15 cellular contexts compared by ENCODE assay signal in the genomic region with DNA sequence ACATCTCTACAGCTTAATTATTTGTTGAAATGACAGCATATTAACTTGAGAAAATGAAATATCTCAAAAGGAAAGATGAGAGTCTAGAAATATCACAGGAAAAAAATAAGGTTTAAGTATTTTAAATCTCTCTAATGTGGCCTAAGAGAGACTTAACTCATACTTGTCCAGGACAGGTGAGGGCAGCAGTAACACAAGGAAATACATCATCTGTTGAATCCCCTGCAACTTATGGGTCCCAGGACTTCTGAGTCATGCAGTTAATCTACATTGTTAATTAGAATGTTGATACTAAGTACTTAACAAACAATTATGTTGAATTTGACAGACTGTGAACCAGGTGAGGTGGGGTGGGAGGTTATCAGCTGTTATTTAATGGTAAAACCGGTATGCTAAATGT.
DNase-seq lines count a peak whose midpoint lies in the region; ATAC-seq and TF ChIP-seq lines count a peak whose summit lies in the region.
"Had no signal": no experiment of that assay in that cellular context is flagged by ENCODE, and none has a peak within 500 bp of the region (broad histone marks: within the 10 kb centered on the region; RNA-seq: fewer than 3 reads in every experiment).

No MANE protein-coding gene starts in this region.

- no peaks in the 10 kb centered on the region for H3K9me3 ChIP-seq in OCI-LY7 (ENCODE audit: low read length)
- peaks cover 0 to 5% (median 0%) of the 10 kb centered on the region in 11 donors for H3K9me3 ChIP-seq in heart right ventricle
- no peaks in the 10 kb centered on the region for H3K9me3 ChIP-seq in tibial artery
- H3K9me3 ChIP-seq in body of pancreas, result no peaks in the 10 kb centered on the region
- no peaks in the 10 kb centered on the region for H3K9me3 ChIP-seq in esophagus muscularis mucosa
- H3K9me3 ChIP-seq: esophagus squamous epithelium, stomach had no signal

- H3K27me3 Mint-ChIP-seq in GM23338 (ENCODE audit: insufficient read depth, low read depth, poor library complexity), result peaks cover 2% of the 10 kb centered on the region

- H2AFZ ChIP-seq in GM23338 (no peak overlapping the region), OCI-LY7 (ENCODE audit: low read length) (no peak overlapping the region)

- intact Hi-C loops in OCI-LY7 (cut with micrococcal nuclease; ENCODE audit: unreplicated experiment), result no loop called here
- intact Hi-C loops in heart right ventricle (cut with DNase I), result loop anchor here in 2 of 10 donors (5.0 to 10.0 kb wide), 2 partner anchors 112 to 199 kb away; a partner anchor contains a TSS
- intact Hi-C loops in tibial artery (cut with DNase I; ENCODE audit: low total_unique reads), result no loop called here
- intact Hi-C loops in body of pancreas (cut with DNase I), result loop anchor here (10.0 kb wide), 1 partner anchor 192 kb away; no protein-coding TSS in a partner anchor
- intact Hi-C loops in esophagus muscularis mucosa (cut with DNase I), result no loop called here

- TF ChIP-seq EP300 in esophagus muscularis mucosa (IDR thresholded peaks at IDR 0.05), result no peak

- TF ChIP-seq POLR2A in body of pancreas (IDR thresholded peaks at IDR 0.05) (no peak), esophagus muscularis mucosa (IDR thresholded peaks at IDR 0.05; ENCODE audit: low read depth) (no peak)

- H3K4me2 ChIP-seq in GM23338 (no peak overlapping the region), OCI-LY7 (ENCODE audit: low read length) (no peak overlapping the region)

- H3K4me3 Mint-ChIP-seq in GM23338, result no peak overlapping the region
- H3K4me3 Mint-ChIP-seq: CD4-positive, alpha-beta memory T cell; IgD-negative memory B cell; mesothelial cell of epicardium had no signal

- H3K4me1 Mint-ChIP-seq in GM23338, result peaks cover 23% of the 10 kb centered on the region
- H3K4me1 Mint-ChIP-seq: mesothelial cell of epicardium had no signal

- WGBS in heart right ventricle, 2 donors, result 21 to 40% methylated on average over 1 of the region's 1 CpG
- WGBS in body of pancreas, 2 donors, result 7 to 17% methylated on average over 1 of the region's 1 CpG
- WGBS in esophagus muscularis mucosa, result 19% methylated on average over 1 of the region's 1 CpG

- peak; percentile 43 to 61; a peak in 3 of 4 replicates for TF ChIP-seq CTCF in GM23338 (conservative IDR thresholded peaks at IDR 0.05; ENCODE audit: low read depth in 2 of 2)
- peak; percentile 63 for TF ChIP-seq CTCF in OCI-LY7 (conservative IDR thresholded peaks at IDR 0.05; ENCODE audit: low read length)
- no peak for TF ChIP-seq CTCF in fibroblast of mammary gland (conservative IDR thresholded peaks at IDR 0.05; ENCODE audit: control insufficient read depth, insufficient read depth, low read depth, low read length)
- no peak for TF ChIP-seq CTCF in heart right ventricle (IDR thresholded peaks at IDR 0.05)
- TF ChIP-seq CTCF in tibial artery (IDR thresholded peaks at IDR 0.05), result no peak
- TF ChIP-seq CTCF in body of pancreas (IDR thresholded peaks at IDR 0.05), result no peak
- no peak for TF ChIP-seq CTCF in esophagus muscularis mucosa (IDR thresholded peaks at IDR 0.05)

- no peaks in the 10 kb centered on the region for H3K9me3 Mint-ChIP-seq in GM23338
- H3K9me3 Mint-ChIP-seq: CD4-positive, alpha-beta memory T cell had no signal

- POLR2A ChIA-PET in OCI-LY7 (lab: Charles Lee), result interaction anchor here (0.6 kb wide), 1 partner anchor 211 kb away, joined by 3 read pairs; no protein-coding TSS in a partner anchor

- no peak overlapping the region for H3K27ac ChIP-seq in GM23338 (ENCODE audit: low read depth)
- H3K27ac ChIP-seq in OCI-LY7 (ENCODE audit: low read depth, low read length, poor library complexity, severe bottlenecking), result no peak overlapping the region
- no peak overlapping the region for H3K27ac ChIP-seq in heart right ventricle
- no peak overlapping the region for H3K27ac ChIP-seq in tibial artery
- peak overlapping the region in 1 of 4 donors; percentile 37 for H3K27ac ChIP-seq in body of pancreas
- no peak overlapping the region for H3K27ac ChIP-seq in esophagus muscularis mucosa (replicated peaks in 1 of 4)
- H3K27ac ChIP-seq: esophagus squamous epithelium had no signal

- H3K4me3 ChIP-seq in GM23338 (no peak overlapping the region), OCI-LY7 (ENCODE audit: low read depth, low read length, poor library complexity, severe bottlenecking) (no peak overlapping the region), fibroblast of mammary gland (ENCODE audit: control insufficient read depth, low read depth, low read length) (no peak overlapping the region), heart right ventricle (no peak overlapping the region), tibial artery (no peak overlapping the region), body of pancreas (no peak overlapping the region), esophagus muscularis mucosa (no peak overlapping the region)
- H3K4me3 ChIP-seq: esophagus squamous epithelium, stomach had no signal

- H3K27ac Mint-ChIP-seq in GM23338, result no peak overlapping the region; the same call in 1 of the 2 replicates
- H3K27ac Mint-ChIP-seq: CD4-positive, alpha-beta memory T cell; IgD-negative memory B cell; mesothelial cell of epicardium had no signal

- DNase-seq in DMS153 (lab: John Stamatoyannopoulos, UW) (peak; percentile 15), GM23338 (ENCODE audit: low spot score) (peak; percentile 32), OCI-LY7 (ENCODE audit: low spot score) (peak; percentile 8), fibroblast of mammary gland (ENCODE audit: low read depth) (peak; percentile 23), heart right ventricle (no peak), tibial artery (no peak), body of pancreas (no peak), esophagus muscularis mucosa (ENCODE audit: extremely low spot score) (no peak)
- DNase-seq: activated CD4-positive, alpha-beta T cell treated with anti-CD3 and anti-CD28 coated beads, Interleukin-2, amount 50 U/mL, for 1 hour; CD4-positive, alpha-beta memory T cell; cortex of kidney; esophagus squamous epithelium; stomach had no signal

- H4K20me1 ChIP-seq in GM23338 (replicated peaks; ENCODE audit: insufficient read depth) (no peaks in the 10 kb centered on the region), OCI-LY7 (ENCODE audit: insufficient read depth, low read length) (no peaks in the 10 kb centered on the region)

- no TSS peak for BruUV-seq in OCI-LY7 (replicated peaks; lab: Mats Ljungman, UMichigan)

- no peaks in the 10 kb centered on the region for H3K4me1 ChIP-seq in GM23338 (ENCODE audit: insufficient read depth)
- peaks cover 12% of the 10 kb centered on the region for H3K4me1 ChIP-seq in OCI-LY7 (ENCODE audit: insufficient read depth, low read length, poor library complexity, severe bottlenecking)
- peaks cover 0 to 7% (median 0%) of the 10 kb centered on the region in 9 donors for H3K4me1 ChIP-seq in heart right ventricle
- peaks cover 0 to 6% (median 3%) of the 10 kb centered on the region in 4 donors for H3K4me1 ChIP-seq in tibial artery
- no peaks in the 10 kb centered on the region for H3K4me1 ChIP-seq in body of pancreas
- H3K4me1 ChIP-seq in esophagus muscularis mucosa, result peaks cover 0 to 9% (median 8%) of the 10 kb centered on the region in 4 donors

- peak; percentile 72 for ATAC-seq in GM23338
- ATAC-seq in heart right ventricle, result no peak
- no peak for ATAC-seq in body of pancreas

- H3K9me2 ChIP-seq in GM23338 (ENCODE audit: insufficient read depth), result no peaks in the 10 kb centered on the region
- H3K9me2 ChIP-seq in OCI-LY7 (ENCODE audit: insufficient read depth, low read length), result no peaks in the 10 kb centered on the region

- CTCF ChIA-PET in OCI-LY7 (lab: Charles Lee; ENCODE audit: unreplicated experiment), result no interaction called here

- no peaks in the 10 kb centered on the region for H3F3A ChIP-seq in GM23338 (replicated peaks; ENCODE audit: low read depth)

- H3K36me3 ChIP-seq in GM23338 (ENCODE audit: insufficient read depth) (no peaks in the 10 kb centered on the region), OCI-LY7 (ENCODE audit: insufficient read depth, low read length) (no peaks in the 10 kb centered on the region), heart right ventricle (no peaks in the 10 kb centered on the region), tibial artery (no peaks in the 10 kb centered on the region), body of pancreas (replicated peaks in 1 of 2; ENCODE audit: insufficient read depth in 1 of 2, low read depth in 2 of 2) (no peaks in the 10 kb centered on the region), esophagus muscularis mucosa (no peaks in the 10 kb centered on the region)
- H3K36me3 ChIP-seq: esophagus squamous epithelium, stomach had no signal

- no peaks in the 10 kb centered on the region for H3K79me2 ChIP-seq in GM23338 (replicated peaks; ENCODE audit: insufficient read depth)
- H3K79me2 ChIP-seq in OCI-LY7 (ENCODE audit: insufficient read depth, low read depth, low read length), result no peaks in the 10 kb centered on the region

- no peaks in the 10 kb centered on the region for H3K36me3 Mint-ChIP-seq in GM23338 (ENCODE audit: low read depth)
- H3K36me3 Mint-ChIP-seq: CD4-positive, alpha-beta memory T cell; mesothelial cell of epicardium had no signal

- H3K27me3 ChIP-seq in GM23338 (ENCODE audit: insufficient read depth) (no peaks in the 10 kb centered on the region), heart right ventricle (peaks cover 0 to 16% (median 0%) of the 10 kb centered on the region in 7 donors), tibial artery (no peaks in the 10 kb centered on the region), body of pancreas (no peaks in the 10 kb centered on the region), esophagus muscularis mucosa (no peaks in the 10 kb centered on the region)

TF ChIP-seq in GM23338, 12 proteins besides CTCF, POLR2A, EP300 and RAD21:
- TF ChIP-seq NANOG (IDR thresholded peaks at IDR 0.05; ENCODE audit: borderline replicate concordance) (no peak), EZH2phosphoT487 (IDR thresholded peaks at IDR 0.05; ENCODE audit: unreplicated experiment) (no peak)
- TF ChIP-seq, protein P1, sequence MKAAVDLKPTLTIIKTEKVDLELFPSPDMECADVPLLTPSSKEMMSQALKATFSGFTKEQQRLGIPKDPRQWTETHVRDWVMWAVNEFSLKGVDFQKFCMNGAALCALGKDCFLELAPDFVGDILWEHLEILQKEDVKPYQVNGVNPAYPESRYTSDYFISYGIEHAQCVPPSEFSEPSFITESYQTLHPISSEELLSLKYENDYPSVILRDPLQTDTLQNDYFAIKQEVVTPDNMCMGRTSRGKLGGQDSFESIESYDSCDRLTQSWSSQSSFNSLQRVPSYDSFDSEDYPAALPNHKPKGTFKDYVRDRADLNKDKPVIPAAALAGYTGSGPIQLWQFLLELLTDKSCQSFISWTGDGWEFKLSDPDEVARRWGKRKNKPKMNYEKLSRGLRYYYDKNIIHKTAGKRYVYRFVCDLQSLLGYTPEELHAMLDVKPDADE (IDR thresholded peaks at IDR 0.05), result no peak

Comparison
In these comparisons a context has a peak if more than half of its experiments do, and no peak if none do; other contexts are left out.
1. DNase-seq: peak in DMS153 (single experiment), GM23338 (single experiment), OCI-LY7 (single experiment) and fibroblast of mammary gland (single experiment); none in heart right ventricle (0 of 2), tibial artery (0 of 2), body of pancreas (0 of 4) and esophagus muscularis mucosa (single experiment).
2. CTCF ChIP-seq: peak in GM23338 (2 of 2) and OCI-LY7 (single experiment); none in fibroblast of mammary gland (single experiment), heart right ventricle (0 of 9), tibial artery (0 of 2), body of pancreas (0 of 7) and esophagus muscularis mucosa (0 of 3).